ENCODE assay signal across 9 cellular contexts in genomic region chr19:36139120-36139472, GRCh38. TPM values are rescaled to one million over a fixed set of nuclear protein-coding genes. Genes with fewer than 3 reads are reported as not detected.
DNase-seq lines count a peak whose midpoint lies in the region; ATAC-seq and TF ChIP-seq lines count a peak whose summit lies in the region.
"Had no signal": no experiment of that assay in that cellular context is flagged by ENCODE, and none has a peak within 500 bp of the region (broad histone marks: within the 10 kb centered on the region; RNA-seq: fewer than 3 reads in every experiment).

No MANE protein-coding gene starts in this region.

- no peaks in the 10 kb centered on the region for H3K27me3 ChIP-seq in Caco-2 (replicated peaks; ENCODE audit: control insufficient read depth, insufficient read depth, low read length)
- H3K27me3 ChIP-seq in ovary = no peaks in the 10 kb centered on the region

- CTCF ChIA-PET in Caco-2 (lab: Charles Lee) = interaction anchor here (1.5 kb wide), 1 partner anchor 11 kb away, joined by 10 read pairs; no protein-coding TSS in a partner anchor
- CTCF ChIA-PET in RWPE1 (lab: Yijun Ruan, JAX) = no interaction called here

- H3K36me3 Mint-ChIP-seq in Caco-2 (ENCODE audit: insufficient read depth, unreplicated experiment) = peaks cover 35% of the 10 kb centered on the region

- TF ChIP-seq POLR2A in ovary (IDR thresholded peaks at IDR 0.05) = no peak

- peak overlapping the region; percentile 93 for H3K4me3 Mint-ChIP-seq in Caco-2 (ENCODE audit: unreplicated experiment)

- H3K27me3 Mint-ChIP-seq in Caco-2 (ENCODE audit: insufficient read depth, unreplicated experiment) = no peaks in the 10 kb centered on the region

- H3K27ac Mint-ChIP-seq in Caco-2 (ENCODE audit: unreplicated experiment) = peak overlapping the region; percentile 91

- no peak for TF ChIP-seq EP300 in ovary (IDR thresholded peaks at IDR 0.05)

- H3K4me1 Mint-ChIP-seq in Caco-2 (ENCODE audit: low read depth, unreplicated experiment) = peaks cover 21% of the 10 kb centered on the region

- ATAC-seq in HG03354 (IDR thresholded peaks at IDR 0.05; ENCODE audit: poor library complexity, severe bottlenecking, unreplicated experiment) = no peak

- H3K9me3 Mint-ChIP-seq in Caco-2 (ENCODE audit: unreplicated experiment) = peaks cover 9% of the 10 kb centered on the region

- POLR2A ChIA-PET in Caco-2 (lab: Charles Lee) = interaction anchor here (0.7 to 2.0 kb wide), 3 partner anchors 10 to 75 kb away, joined by 4 to 10 read pairs (median 5); partner anchors contain the start of genes ZNF146 and ZNF565
- POLR2A ChIA-PET in RWPE1 (lab: Yijun Ruan, JAX; ENCODE audit: low non-redundant PET) = interaction anchor here (1.0 to 1.1 kb wide), 2 partner anchors 10 to 11 kb away, joined by 3 to 4 read pairs; no protein-coding TSS in a partner anchor

- peak overlapping the region; percentile 98 for H3K27ac ChIP-seq in RWPE1
- peak overlapping the region; percentile 81 to 96 for H3K27ac ChIP-seq in ovary

- DNase-seq in Caco-2 (no peak), RWPE1 (ENCODE audit: low spot score) (no peak), epithelial cell of proximal tubule (ENCODE audit: low read depth) (no peak), ovary (no peak), NOMO-1 treated with DMSO at 0.1 percent for 48 hours (lab: John Stamatoyannopoulos, UW; ENCODE audit: unreplicated experiment) (no peak), AML-193 (lab: John Stamatoyannopoulos, UW) (no peak), ecto neural progenitor cell (ENCODE audit: low spot score) (no peak)

- peak overlapping the region; percentile 70 for H3K4me3 ChIP-seq in Caco-2 (ENCODE audit: low read depth, low read length)
- peak overlapping the region; percentile 90 for H3K4me3 ChIP-seq in epithelial cell of proximal tubule (ENCODE audit: low read depth, low read length)
- peak overlapping the region; percentile 94 for H3K4me3 ChIP-seq in ovary

- intact Hi-C loops in Caco-2 (cut with micrococcal nuclease; ENCODE audit: unreplicated experiment) (loop anchor here (1.0 to 2.0 kb wide), 4 partner anchors 11 to 76 kb away; partner anchors contain the start of genes POLR2I, TBCB and ZNF146), ovary (cut with DNase I) (no loop called here)

- WGBS in ovary, 3 donors = 29 to 48% (median 34%) methylated on average over 7 of the region's 7 CpGs

- TF ChIP-seq CTCF in Caco-2 (IDR thresholded peaks at IDR 0.05; ENCODE audit: insufficient read depth in 1 of 2, low read depth in 1 of 2, low read length in 1 of 2, severe bottlenecking in 1 of 2, unreplicated experiment in 1 of 2) = no peak
- TF ChIP-seq CTCF in RWPE1 (conservative IDR thresholded peaks at IDR 0.05; ENCODE audit: low read depth) = no peak
- no peak for TF ChIP-seq CTCF in epithelial cell of proximal tubule (conservative IDR thresholded peaks at IDR 0.05; ENCODE audit: low read depth, low read length)
- no peak for TF ChIP-seq CTCF in ovary (IDR thresholded peaks at IDR 0.05)

- H3K4me1 ChIP-seq in Caco-2 = peaks cover 7% of the 10 kb centered on the region
- H3K4me1 ChIP-seq in ovary (ENCODE audit: insufficient read depth) = peaks cover 6% of the 10 kb centered on the region

- H3K36me3 ChIP-seq in Caco-2 (ENCODE audit: control insufficient read depth, insufficient read depth, low read length) (0 out of 2 replicates have a peak, but pooled peaks cover 1% of the 10 kb centered on the region), ovary (no peaks in the 10 kb centered on the region)

- H3K9me3 ChIP-seq in Caco-2 (no peaks in the 10 kb centered on the region; the same call in 1 of the 2 replicates), ovary (no peaks in the 10 kb centered on the region)

- no TSS peak for BruUV-seq in Caco-2 (replicated peaks; lab: Mats Ljungman, UMichigan)

RNA-seq across cellular contexts. Expression of gene CAPNS1, which starts 0.8 kb away (rescaled TPM):
- total RNA-seq in Caco-2 (2022) (480 and 489 TPM in 2 replicates), epithelial cell of proximal tubule (259 and 267 TPM in 2 replicates), ovary (100 to 1,000 TPM in 6 of 7 donors, 10 to 100 TPM in 1; 69.4 to 571 (median 488) TPM)
- polyA plus RNA-seq in ovary = 100 to 1,000 TPM; 424 to 783 TPM

RNA-seq across cellular contexts. Expression of gene COX7A1, which starts 13.2 kb away (rescaled TPM):
- total RNA-seq in Caco-2 (2022) = not detected in 2 replicates
- 1.7 TPM in 1 of 2 replicates, not detected in the other for total RNA-seq in epithelial cell of proximal tubule
- total RNA-seq in ovary = 10 to 100 TPM; 39.9 to 81.4 (median 56.7) TPM
- polyA plus RNA-seq in ovary = 10 to 100 TPM; 31.4 to 36.0 TPM
- total RNA-seq: T-helper 1 cell treated with Interleukin-12 subunit alpha and Interleukin-12 subunit beta and Interleukin-4 antibody, amounts not matched to agents 30 ng/mL and 1 ng/mL, for 36 hours had no signal

RNA-seq across cellular contexts. Expression of gene TBCB, which starts 23.8 kb away (rescaled TPM):
- 173 and 191 TPM in 2 replicates for total RNA-seq in Caco-2 (2022)
- 280 and 410 TPM in 2 replicates for total RNA-seq in epithelial cell of proximal tubule
- total RNA-seq in ovary = 100 to 1,000 TPM in 6 of 7 donors, 10 to 100 TPM in 1; 94.3 to 160 (median 144) TPM
- 100 to 1,000 TPM; 124 to 175 TPM for polyA plus RNA-seq in ovary

RNA-seq across cellular contexts. Expression of gene POLR2I, which starts 24.4 kb away (rescaled TPM):
- total RNA-seq in Caco-2 (2022) (121 and 129 TPM in 2 replicates), epithelial cell of proximal tubule (88.5 and 122 TPM in 2 replicates), ovary (10 to 100 TPM; 61.4 to 84.8 (median 70.0) TPM)
- polyA plus RNA-seq in ovary = 10 to 100 TPM; 49.4 to 73.8 TPM

RNA-seq across cellular contexts. Expression of gene OVOL3, which starts 28.2 kb away (rescaled TPM):
- not detected in 2 replicates for total RNA-seq in Caco-2 (2022)
- not detected in 2 replicates for total RNA-seq in epithelial cell of proximal tubule
- total RNA-seq in ovary = not detected
- polyA plus RNA-seq in ovary = not detected
- total RNA-seq: T-helper 1 cell treated with Interleukin-12 subunit alpha and Interleukin-12 subunit beta and Interleukin-4 antibody, amounts not matched to agents 30 ng/mL and 1 ng/mL, for 36 hours had no signal

Comparison
In these comparisons a context has a peak if more than half of its experiments do, and no peak if none do; other contexts are left out.
1. RNA of gene COX7A1, which starts 13.2 kb away (total RNA-seq): 39.9 to 81.4 TPM in ovary; 1.7 TPM in epithelial cell of proximal tubule and not detected in Caco-2; every median in the first group is over 10 times any median in the second.
2. Peak in every context shown above with its lines, with median percentiles within 50 percentile points of each other: H3K4me3 ChIP-seq.